Comparison of ENCODE assay signal across 28 cellular contexts in the genomic region with DNA sequence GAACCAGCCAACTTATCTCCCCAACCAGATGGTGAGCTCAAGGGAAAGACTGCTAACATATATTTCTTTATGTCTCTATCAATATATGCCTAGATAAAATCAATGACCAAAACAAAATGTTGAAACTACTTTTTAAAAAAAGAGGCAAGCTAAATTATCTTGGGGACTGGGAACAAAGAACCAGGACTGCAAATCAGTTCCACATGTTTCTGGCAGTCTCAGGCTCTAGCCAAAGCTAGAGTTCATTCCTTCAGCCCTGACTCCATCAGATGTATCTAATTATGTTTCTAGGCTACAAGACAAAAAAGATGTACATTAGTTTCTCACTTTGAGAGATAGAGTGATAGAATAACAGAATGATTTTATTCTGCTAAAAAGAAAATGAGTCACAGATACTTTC.
A peak's percentile ranks its signal among the peaks of the same experiment; 100 is the strongest.
DNase-seq lines count a peak whose midpoint lies in the region; ATAC-seq and TF ChIP-seq lines count a peak whose summit lies in the region.
"Had no signal": no experiment of that assay in that cellular context is flagged by ENCODE, and none has a peak within 500 bp of the region (broad histone marks: within the 10 kb centered on the region; RNA-seq: fewer than 3 reads in every experiment).

No MANE protein-coding gene starts in this region.

- CTCF ChIA-PET in CD4-positive, alpha-beta memory T cell (lab: Charles Lee; ENCODE audit: partially characterized antibody) = no interaction called here

- peak; percentile 32 for DNase-seq in AG09309 (ENCODE audit: low read depth)
- peak; percentile 41 for DNase-seq in HFF-Myc (ENCODE audit: extremely low read depth, low read depth)
- DNase-seq in dedifferentiated amniotic fluid mesenchymal stem cell (ENCODE audit: extremely low spot score) = peak; percentile 59
- DNase-seq in mesenchymal stem cell = no peak
- DNase-seq in activated naive CD4-positive, alpha-beta T cell (lab: John Stamatoyannopoulos, UW) = no peak
- DNase-seq in 8988T = no peak
- DNase-seq in CD4-positive, alpha-beta memory T cell = no peak
- DNase-seq: activated CD4-positive, CD25-positive, alpha-beta regulatory T cell treated with anti-CD3 and anti-CD28 coated beads, Interleukin-2, amount 50 U/mL, for 72 hours; activated CD8-positive, alpha-beta T cell treated with anti-CD3 and anti-CD28 coated beads, Interleukin-2, amount 10 ng/mL, durations not matched to agents 7 days and 5 days; aorta; CD4-positive, CD25-positive, alpha-beta regulatory T cell; cortex of kidney; DMS 273 treated with DMSO at 0.1 percent for 48 hours; naive thymus-derived CD8-positive, alpha-beta T cell; NCI-H1105; NCI-H2081; NCI-H345; NCI-H748 treated with DMSO at 0.1 percent for 48 hours; occipital lobe; stimulated activated naive CD8-positive, alpha-beta T cell treated with anti-CD3 and anti-CD28 coated beads, Interleukin-15, Interleukin-2, amounts not matched to agents 100 U/mL and 50 U/mL, for 24 hours; T-helper 2 cell; uterus had no signal

- H3K9ac ChIP-seq in mesenchymal stem cell (ENCODE audit: low read length) = peak overlapping the region; percentile 73

- H2BK12ac ChIP-seq in mesenchymal stem cell (ENCODE audit: low read length in 2 of 2) = no peak overlapping the region

- TF ChIP-seq CTCF in AG09309 (IDR thresholded peaks at IDR 0.05; ENCODE audit: control insufficient read depth, insufficient read depth, low read depth, low read length, missing control alignments) (no peak), HFF-Myc (IDR thresholded peaks at IDR 0.05; ENCODE audit: low read depth, low read length, missing control alignments) (no peak)

- H3K9me3 ChIP-seq in mesenchymal stem cell (ENCODE audit: control insufficient read depth, low read length) = no peaks in the 10 kb centered on the region
- no peaks in the 10 kb centered on the region for H3K9me3 ChIP-seq in CD4-positive, alpha-beta memory T cell (ENCODE audit: control insufficient read depth in 1 of 2, low read length in 2 of 2)
- H3K9me3 ChIP-seq: esophagus muscularis mucosa, uterus had no signal

- no peaks in the 10 kb centered on the region for H3K36me3 ChIP-seq in mesenchymal stem cell (ENCODE audit: control insufficient read depth in 1 of 2, insufficient read depth in 2 of 2, low read depth in 1 of 2, low read length in 2 of 2)
- H3K36me3 ChIP-seq in CD4-positive, alpha-beta memory T cell (ENCODE audit: insufficient read depth, low read length) = no peaks in the 10 kb centered on the region
- H3K36me3 ChIP-seq: esophagus muscularis mucosa, uterus had no signal

- H3K27me3 Mint-ChIP-seq in CD4-positive, alpha-beta memory T cell = no peaks in the 10 kb centered on the region
- H3K27me3 Mint-ChIP-seq: CD4-positive, CD25-positive, alpha-beta regulatory T cell; naive thymus-derived CD8-positive, alpha-beta T cell had no signal

- no peak overlapping the region for H4K91ac ChIP-seq in mesenchymal stem cell (ENCODE audit: low read length)

- no peak overlapping the region for H3K27ac Mint-ChIP-seq in CD4-positive, alpha-beta memory T cell
- H3K27ac Mint-ChIP-seq: activated CD8-positive, alpha-beta T cell treated with anti-CD3 and anti-CD28 coated beads, Interleukin-2, amount 10 ng/mL, durations not matched to agents 7 days and 5 days; activated naive CD4-positive, alpha-beta T cell treated with anti-CD3 and anti-CD28 coated beads, Interleukin-2, amount 50 U/mL, for 72 hours; activated T-helper 2 cell treated with anti-CD3 and anti-CD28 coated beads, Interferon-gamma antibody, Interleukin-2, Interleukin-4, amounts not matched to agents 10 μg/mL and 5 μg/mL and 100 μg/mL, durations not matched to agents 14 hours and 24 hours and 36 hours; CD4-positive, CD25-positive, alpha-beta regulatory T cell; naive thymus-derived CD8-positive, alpha-beta T cell had no signal

- H3K4me2 ChIP-seq in mesenchymal stem cell (ENCODE audit: low read length, poor library complexity, severe bottlenecking) = no peak overlapping the region

- no peak overlapping the region for H4K8ac ChIP-seq in mesenchymal stem cell (ENCODE audit: low read length)

- POLR2A ChIA-PET in CD4-positive, alpha-beta memory T cell (lab: Charles Lee; ENCODE audit: partially characterized antibody) = no interaction called here

- no peak overlapping the region for H3K4me3 Mint-ChIP-seq in CD4-positive, alpha-beta memory T cell
- H3K4me3 Mint-ChIP-seq: activated CD8-positive, alpha-beta T cell treated with anti-CD3 and anti-CD28 coated beads, Interleukin-2, amount 10 ng/mL, durations not matched to agents 7 days and 5 days; CD4-positive, CD25-positive, alpha-beta regulatory T cell; naive thymus-derived CD8-positive, alpha-beta T cell had no signal

- H3K4me3 ChIP-seq in AG09309 (ENCODE audit: control insufficient read depth, low read depth, low read length) (no peak overlapping the region), HFF-Myc (replicated peaks; ENCODE audit: low read depth, low read length) (no peak overlapping the region), mesenchymal stem cell (ENCODE audit: insufficient read depth in 1 of 2, low read depth in 1 of 2, low read length in 2 of 2) (peak overlapping the region in 1 of 2 experiments; percentile 64)
- no peak overlapping the region for H3K4me3 ChIP-seq in CD4-positive, alpha-beta memory T cell (ENCODE audit: low read length in 2 of 2)
- H3K4me3 ChIP-seq: esophagus muscularis mucosa, K562, uterus had no signal

- no peaks in the 10 kb centered on the region for H3K79me1 ChIP-seq in mesenchymal stem cell (replicated peaks; ENCODE audit: low read length, poor library complexity, severe bottlenecking)

- no peaks in the 10 kb centered on the region for H3K36me3 Mint-ChIP-seq in CD4-positive, alpha-beta memory T cell
- H3K36me3 Mint-ChIP-seq: CD4-positive, CD25-positive, alpha-beta regulatory T cell; naive thymus-derived CD8-positive, alpha-beta T cell had no signal

- H3K27me3 ChIP-seq in mesenchymal stem cell (ENCODE audit: control insufficient read depth in 1 of 2, insufficient read depth in 1 of 2, low read length in 2 of 2) = no peaks in the 10 kb centered on the region
- H3K27me3 ChIP-seq in CD4-positive, alpha-beta memory T cell (ENCODE audit: insufficient read depth, low read length) = no peaks in the 10 kb centered on the region
- H3K27me3 ChIP-seq: esophagus muscularis mucosa, uterus had no signal

- intact Hi-C loops in CD4-positive, alpha-beta memory T cell (cut with micrococcal nuclease) = no loop called here

- no peak overlapping the region for H2BK15ac ChIP-seq in mesenchymal stem cell (ENCODE audit: low read depth, poor library complexity, severe bottlenecking)

- no peaks in the 10 kb centered on the region for H3K4me1 ChIP-seq in mesenchymal stem cell (ENCODE audit: control insufficient read depth, insufficient read depth, low read depth, low read length)
- no peaks in the 10 kb centered on the region for H3K4me1 ChIP-seq in CD4-positive, alpha-beta memory T cell (ENCODE audit: insufficient read depth, low read length)
- H3K4me1 ChIP-seq: esophagus muscularis mucosa, uterus had no signal

- H3K9me3 Mint-ChIP-seq in CD4-positive, alpha-beta memory T cell = peaks cover 1 to 23% (median 7%) of the 10 kb centered on the region in 8 donors

- ATAC-seq in HG03432 (IDR thresholded peaks at IDR 0.05; ENCODE audit: unreplicated experiment) = no peak
- ATAC-seq: activated CD8-positive, alpha-beta T cell treated with anti-CD3 and anti-CD28 coated beads, Interleukin-2, amount 10 ng/mL, durations not matched to agents 7 days and 5 days; activated naive CD4-positive, alpha-beta T cell treated with anti-CD3 and anti-CD28 coated beads, Interleukin-2, amount 50 U/mL, for 72 hours; K562; naive thymus-derived CD8-positive, alpha-beta T cell; stimulated activated naive CD8-positive, alpha-beta T cell treated with anti-CD3 and anti-CD28 coated beads, Interleukin-15, Interleukin-2, amounts not matched to agents 100 U/mL and 50 U/mL, for 24 hours had no signal

- no peak overlapping the region for H2AK5ac ChIP-seq in mesenchymal stem cell (ENCODE audit: low read length, severe bottlenecking)

- no peak overlapping the region for H2BK120ac ChIP-seq in mesenchymal stem cell (ENCODE audit: low read depth, low read length)

- H3K18ac ChIP-seq in mesenchymal stem cell (ENCODE audit: low read depth in 1 of 2, low read length in 2 of 2) = no peak overlapping the region

- H3K4me1 Mint-ChIP-seq in CD4-positive, alpha-beta memory T cell = no peaks in the 10 kb centered on the region
- H3K4me1 Mint-ChIP-seq: CD4-positive, CD25-positive, alpha-beta regulatory T cell; naive thymus-derived CD8-positive, alpha-beta T cell had no signal

- H3K4ac ChIP-seq in mesenchymal stem cell (ENCODE audit: low read depth in 1 of 2, low read length in 2 of 2) = no peak overlapping the region

- H3K14ac ChIP-seq in mesenchymal stem cell (ENCODE audit: low read length in 2 of 2) = no peak overlapping the region

- no peak overlapping the region for H2BK5ac ChIP-seq in mesenchymal stem cell (ENCODE audit: low read depth, low read length, poor library complexity, severe bottlenecking)

- no peak overlapping the region for H3K27ac ChIP-seq in mesenchymal stem cell (ENCODE audit: low read length, poor library complexity, severe bottlenecking)
- no peak overlapping the region for H3K27ac ChIP-seq in CD4-positive, alpha-beta memory T cell (ENCODE audit: low read depth, low read length)
- H3K27ac ChIP-seq: esophagus muscularis mucosa, RWPE1, uterus had no signal

- H2AFZ ChIP-seq in mesenchymal stem cell (ENCODE audit: low read depth, low read length) = no peak overlapping the region

- no peak overlapping the region for H3K23ac ChIP-seq in mesenchymal stem cell (ENCODE audit: low read length in 2 of 2)

Comparison
In these comparisons a context has a peak if more than half of its experiments do, and no peak if none do; other contexts are left out.
1. DNase-seq: peak in AG09309 (single experiment), HFF-Myc (single experiment) and dedifferentiated amniotic fluid mesenchymal stem cell (single experiment); none in mesenchymal stem cell (single experiment), activated naive CD4-positive, alpha-beta T cell (0 of 4), 8988T (single experiment) and CD4-positive, alpha-beta memory T cell (0 of 5).